17 cellular contexts compared by ENCODE assay signal in genomic region chr2:102788216-102788879, GRCh38. TPM values are rescaled to one million over a fixed set of nuclear protein-coding genes. Genes with fewer than 3 reads are reported as not detected.
A peak's percentile ranks its signal among the peaks of the same experiment; 100 is the strongest.
DNase-seq lines count a peak whose midpoint lies in the region; ATAC-seq and TF ChIP-seq lines count a peak whose summit lies in the region.
"Had no signal": no experiment of that assay in that cellular context is flagged by ENCODE, and none has a peak within 500 bp of the region (broad histone marks: within the 10 kb centered on the region; RNA-seq: fewer than 3 reads in every experiment).

No MANE protein-coding gene starts in this region.

- no peak overlapping the region for H3K27ac Mint-ChIP-seq in WTC11

- peaks cover 41% of the 10 kb centered on the region for H3K4me1 Mint-ChIP-seq in WTC11

- CTCF ChIA-PET in WTC11 (lab: Charles Lee), result interaction anchor here (2.2 kb wide), 1 partner anchor 34 kb away, joined by 9 read pairs; no protein-coding TSS in a partner anchor

- H3K36me3 ChIP-seq in sigmoid colon, result no peaks in the 10 kb centered on the region
- H3K36me3 ChIP-seq: HAP-1, Peyer's patch had no signal

- TF ChIP-seq CTCF in NB4 (IDR thresholded peaks at IDR 0.05; ENCODE audit: low read depth, low read length) (no peak), sigmoid colon (IDR thresholded peaks at IDR 0.05) (no peak), WTC11 (IDR thresholded peaks at IDR 0.05) (no peak)

- H3K9me3 Mint-ChIP-seq in WTC11, result no peaks in the 10 kb centered on the region

- 53% methylated on average over 5 of the region's 5 CpGs for WGBS in right cardiac atrium
- 82 to 88% methylated on average over 5 of the region's 5 CpGs for WGBS in sigmoid colon, 2 donors

- H3K27me3 ChIP-seq in right cardiac atrium (ENCODE audit: control insufficient read depth, insufficient read depth) (no peaks in the 10 kb centered on the region), sigmoid colon (no peaks in the 10 kb centered on the region)
- H3K27me3 ChIP-seq: Peyer's patch had no signal

- H3K27ac ChIP-seq in right cardiac atrium (ENCODE audit: low read length), result peak overlapping the region; percentile 95
- peak overlapping the region in 3 of 4 donors; percentile 60 to 72 (median 64) for H3K27ac ChIP-seq in sigmoid colon
- H3K27ac ChIP-seq: Peyer's patch had no signal

- H3K36me3 Mint-ChIP-seq in WTC11, result peaks cover 14% of the 10 kb centered on the region

- H3K4me3 Mint-ChIP-seq in WTC11, result no peak overlapping the region

- peak; percentile 42 for ATAC-seq in Right ventricle myocardium superior (ENCODE audit: poor library complexity)
- peak; percentile 17 to 24 for ATAC-seq in right cardiac atrium
- no peak for ATAC-seq in WTC11

- POLR2A ChIA-PET in WTC11 (lab: Charles Lee), result no interaction called here

- TF ChIP-seq EP300 in sigmoid colon (IDR thresholded peaks at IDR 0.05), result no peak

- intact Hi-C loops in Right ventricle myocardium superior (cut with DNase I) (no loop called here), right cardiac atrium (cut with DNase I) (no loop called here), sigmoid colon (cut with DNase I) (no loop called here)

- no peaks in the 10 kb centered on the region for H3K27me3 Mint-ChIP-seq in WTC11 (ENCODE audit: low read depth)

- DNase-seq in NB4 (ENCODE audit: low read depth) (peak; percentile 45), Right ventricle myocardium superior (no peak), right cardiac atrium (no peak), sigmoid colon (no peak), HT-29 (ENCODE audit: low spot score) (no peak), GF-D8 (lab: John Stamatoyannopoulos, UW) (no peak), WTC11 (ENCODE audit: low spot score) (no peak), mucosa of gallbladder (ENCODE audit: low spot score) (no peak)
- DNase-seq: DMS79 treated with DMSO at 0.1 percent for 48 hours, Kasumi-1, MM.1S, NCI-H1092 treated with DMSO at 0.1 percent for 48 hours, NCI-H146, NCI-H2029 treated with DMSO at 0.1 percent for 48 hours, NCI-H2171, Peyer's patch had no signal

- peaks cover 7% of the 10 kb centered on the region for H3K4me1 ChIP-seq in right cardiac atrium (ENCODE audit: control insufficient read depth, insufficient read depth, low read length)
- H3K4me1 ChIP-seq in sigmoid colon, result peaks cover 0 to 29% (median 20%) of the 10 kb centered on the region in 4 donors
- H3K4me1 ChIP-seq: Peyer's patch had no signal

- H3K4me3 ChIP-seq in NB4 (ENCODE audit: low read depth, low read length) (no peak overlapping the region), right cardiac atrium (ENCODE audit: low read length) (no peak overlapping the region), sigmoid colon (no peak overlapping the region)
- H3K4me3 ChIP-seq: HAP-1, Peyer's patch had no signal

- TF ChIP-seq POLR2A in NB4 (IDR thresholded peaks at IDR 0.05; ENCODE audit: extremely low read depth, insufficient read length) (no peak), sigmoid colon (IDR thresholded peaks at IDR 0.05) (no peak)

- no peaks in the 10 kb centered on the region for H3K9me3 ChIP-seq in right cardiac atrium (ENCODE audit: control insufficient read depth, low read length)
- no peaks in the 10 kb centered on the region for H3K9me3 ChIP-seq in sigmoid colon
- H3K9me3 ChIP-seq: HAP-1, Peyer's patch had no signal

TF ChIP-seq in WTC11, 78 proteins besides CTCF, POLR2A, EP300 and RAD21:
- no peak for TF ChIP-seq JUN (CRISPR knock-in tag; IDR thresholded peaks at IDR 0.05)
- TF ChIP-seq MLX (CRISPR knock-in tag; IDR thresholded peaks at IDR 0.05), result no peak
- no peak for TF ChIP-seq ESRRA (CRISPR knock-in tag; IDR thresholded peaks at IDR 0.05; ENCODE audit: borderline replicate concordance)
- no peak for TF ChIP-seq NR1H2 (CRISPR knock-in tag; IDR thresholded peaks at IDR 0.05)
- TF ChIP-seq FOXK1 (CRISPR knock-in tag; IDR thresholded peaks at IDR 0.05), result no peak
- TF ChIP-seq E2F4 (CRISPR knock-in tag; IDR thresholded peaks at IDR 0.05; ENCODE audit: borderline replicate concordance, low read depth), result no peak
- TF ChIP-seq ZNF121 (CRISPR knock-in tag; IDR thresholded peaks at IDR 0.05), result no peak
- no peak for TF ChIP-seq AR (CRISPR knock-in tag; IDR thresholded peaks at IDR 0.05)
- no peak for TF ChIP-seq E2F5 (CRISPR knock-in tag; IDR thresholded peaks at IDR 0.05)
- TF ChIP-seq RORB (CRISPR knock-in tag; IDR thresholded peaks at IDR 0.05), result no peak
- no peak for TF ChIP-seq RELA (CRISPR knock-in tag; IDR thresholded peaks at IDR 0.05; ENCODE audit: borderline replicate concordance)
- TF ChIP-seq SMAD4 (CRISPR knock-in tag; IDR thresholded peaks at IDR 0.05), result no peak
- TF ChIP-seq TP53 (CRISPR knock-in tag; IDR thresholded peaks at IDR 0.05), result no peak
- TF ChIP-seq ZNF423 (CRISPR knock-in tag; IDR thresholded peaks at IDR 0.05), result no peak
- no peak for TF ChIP-seq GRHL2 (CRISPR knock-in tag; IDR thresholded peaks at IDR 0.05; ENCODE audit: insufficient replicate concordance, severe bottlenecking)

RNA-seq across cellular contexts. Expression of gene TMEM182, which starts 26.5 kb away (rescaled TPM):
- total RNA-seq in Right ventricle myocardium superior (187 TPM), right cardiac atrium (100 to 1,000 TPM; 106 to 206 (median 182) TPM), sigmoid colon (1 to 10 TPM in 1 of 4 donors, under 1 TPM in 2, not detected in 1; 0.36 to 2.3 (median 0.55) TPM), WTC11 (2021) (4.2 to 4.8 TPM (median 4.3 TPM) in 3 replicates), mucosa of gallbladder (4.9 TPM)
- polyA plus RNA-seq in right cardiac atrium (92.7 TPM), sigmoid colon (1 to 10 TPM; 1.6 to 2.5 (median 1.8) TPM)
- 2.6 and 6.5 TPM in 2 replicates for total RNA-seq in HT-29 (2014; rRNA removed; shearing (Covaris generic))

Comparison
In these comparisons a context has a peak if more than half of its experiments do, and no peak if none do; other contexts are left out.
1. RNA of gene TMEM182, which starts 26.5 kb away (total RNA-seq): 106 to 206 TPM in right cardiac atrium and 187 TPM in Right ventricle myocardium superior (single experiment); 4.9 TPM in mucosa of gallbladder (single experiment), 4.2 to 4.8 TPM in WTC11, 2.6 to 6.5 TPM in HT-29 and 0.36 to 2.3 TPM in sigmoid colon; every median in the first group is over 10 times any median in the second.